19 cellular contexts compared by ENCODE assay signal in the genomic region with DNA sequence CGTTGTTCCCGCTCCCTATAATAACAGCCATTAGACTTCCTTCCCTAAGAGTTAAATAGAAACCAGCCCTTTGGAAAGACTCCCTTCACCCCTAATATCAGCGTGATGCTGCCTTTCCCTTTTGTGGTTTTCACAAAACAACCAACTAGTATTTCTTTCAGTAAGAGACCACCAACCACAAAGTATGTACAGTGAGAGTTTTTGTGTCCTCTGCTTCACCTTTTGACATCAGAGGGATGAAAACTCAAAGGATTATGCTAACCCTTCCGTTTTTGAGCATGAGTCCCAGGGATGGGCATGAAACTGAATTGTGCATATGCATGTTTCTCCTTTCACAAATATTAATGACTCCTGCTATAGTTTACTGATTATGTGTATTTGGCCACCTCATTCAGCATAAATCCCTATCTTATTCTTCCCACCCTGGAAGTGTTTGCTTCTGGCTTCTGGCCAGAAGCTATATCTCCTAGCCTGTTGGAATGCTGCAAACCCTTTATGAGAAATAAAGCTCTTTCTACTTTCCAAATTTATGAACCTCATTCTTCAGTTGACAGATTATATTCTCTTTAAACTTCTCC. TPM values are rescaled to one million over a fixed set of nuclear protein-coding genes. Genes with fewer than 3 reads are reported as not detected.
DNase-seq lines count a peak whose midpoint lies in the region; ATAC-seq, FAIRE-seq and TF ChIP-seq lines count a peak whose summit lies in the region.
"Had no signal": no experiment of that assay in that cellular context is flagged by ENCODE, and none has a peak within 500 bp of the region (broad histone marks: within the 10 kb centered on the region; RNA-seq: fewer than 3 reads in every experiment).

No MANE protein-coding gene starts in this region.

- no peak overlapping the region for H3K27ac ChIP-seq in K562 (ENCODE audit: extremely low read depth, low read depth, low read length)
- H3K27ac ChIP-seq: adrenal gland had no signal

- no peak for TF ChIP-seq CTCF in K562 (IDR thresholded peaks at IDR 0.05 in 2 of 3, conservative IDR thresholded peaks at IDR 0.05 in 1 of 3; ENCODE audit: insufficient read depth in 2 of 3, low read depth in 1 of 3, low read length in 3 of 3)
- TF ChIP-seq CTCF in osteocyte (IDR thresholded peaks at IDR 0.05) = no peak

- peaks cover 37% of the 10 kb centered on the region for H3K4me1 Mint-ChIP-seq in osteocyte (ENCODE audit: unreplicated experiment)
- H3K4me1 Mint-ChIP-seq in activated CD4-positive, alpha-beta T cell treated with anti-CD3 and anti-CD28 coated beads, Interleukin-2, amount 10 ng/mL, durations not matched to agents 7 days and 5 days = peaks cover 7% of the 10 kb centered on the region
- H3K4me1 Mint-ChIP-seq: endodermal cell had no signal

- POLR2A ChIA-PET in K562 (lab: Yijun Ruan, JAX) = interaction anchor here (0.7 to 0.9 kb wide), 2 partner anchors 17 to 149 kb away, joined by 3 read pairs; no protein-coding TSS in a partner anchor
- POLR2A ChIA-PET in activated CD4-positive, alpha-beta T cell treated with anti-CD3 and anti-CD28 coated beads, Interleukin-2, amount 10 ng/mL, durations not matched to agents 7 days and 5 days (lab: Charles Lee) = no interaction called here

- no peak overlapping the region for H3K4me3 Mint-ChIP-seq in osteocyte (ENCODE audit: unreplicated experiment)
- no peak overlapping the region for H3K4me3 Mint-ChIP-seq in activated CD4-positive, alpha-beta T cell treated with anti-CD3 and anti-CD28 coated beads, Interleukin-2, amount 10 ng/mL, durations not matched to agents 7 days and 5 days
- H3K4me3 Mint-ChIP-seq: activated CD8-positive, alpha-beta memory T cell treated with anti-CD3 and anti-CD28 coated beads, Interleukin-2, amount 10 ng/mL, durations not matched to agents 7 days and 5 days; endodermal cell; natural killer cell treated with Interleukin-12 subunit alpha and Interleukin-12 subunit beta and Interleukin-15 and Interleukin-18, amount 100 ng/mL, for 72 hours had no signal

- no peaks in the 10 kb centered on the region for H3K9me1 ChIP-seq in K562 (ENCODE audit: control insufficient read depth, insufficient read depth, low read length)

- no peak for TF ChIP-seq EP300 in Ishikawa (IDR thresholded peaks at IDR 0.05; ENCODE audit: borderline replicate concordance)
- TF ChIP-seq EP300 in K562 (IDR thresholded peaks at IDR 0.05; ENCODE audit: low read length) = no peak

- H3K36me3 ChIP-seq in K562 (ENCODE audit: control insufficient read depth, insufficient read depth, low read length) = peaks cover 2% of the 10 kb centered on the region; the same call in 2 of the 3 replicates
- H3K36me3 ChIP-seq: adrenal gland had no signal

- no peaks in the 10 kb centered on the region for H4K20me1 ChIP-seq in K562 (replicated peaks; ENCODE audit: control insufficient read depth, insufficient read depth, low read length)

- TF ChIP-seq RAD21 in Ishikawa (IDR thresholded peaks at IDR 0.05; ENCODE audit: low read depth) (no peak), K562 (CRISPR knock-in tag; conservative IDR thresholded peaks at IDR 0.05 in 1 of 2, IDR thresholded peaks at IDR 0.05 in 1 of 2) (no peak)

- no peak for FAIRE-seq in K562 (lab: Jason Lieb, UNC)

- H3K9ac ChIP-seq in K562 (ENCODE audit: insufficient read depth in 1 of 2, low read depth in 2 of 2, low read length in 2 of 2) = no peak overlapping the region

- 0 out of 2 replicates have a peak overlapping the region, but pooled peaks have one; percentile 9 for H3K4me2 ChIP-seq in K562 (ENCODE audit: insufficient read depth, low read length)

- H3K27me3 Mint-ChIP-seq in osteocyte (ENCODE audit: unreplicated experiment) = no peaks in the 10 kb centered on the region
- no peaks in the 10 kb centered on the region for H3K27me3 Mint-ChIP-seq in activated CD4-positive, alpha-beta T cell treated with anti-CD3 and anti-CD28 coated beads, Interleukin-2, amount 10 ng/mL, durations not matched to agents 7 days and 5 days
- H3K27me3 Mint-ChIP-seq: activated CD8-positive, alpha-beta memory T cell treated with anti-CD3 and anti-CD28 coated beads, Interleukin-2, amount 10 ng/mL, durations not matched to agents 7 days and 5 days; natural killer cell treated with Interleukin-12 subunit alpha and Interleukin-12 subunit beta and Interleukin-15 and Interleukin-18, amount 100 ng/mL, for 72 hours had no signal

- 50% methylated on average over 4 of the region's 4 CpGs for WGBS in K562 (ENCODE audit: insufficient coverage, low coverage, missing lambda C conversion rate)

- peak; percentile 10 for DNase-seq in Daoy (ENCODE audit: low read depth)
- peak in 1 of 4 experiments; percentile 8 for DNase-seq in K562 (ENCODE audit: extremely low read depth in 1 of 4, low spot score in 3 of 4)
- no peak for DNase-seq in osteocyte (ENCODE audit: extremely low spot score, unreplicated experiment)
- no peak for DNase-seq in activated CD4-positive, alpha-beta T cell treated with anti-CD3 and anti-CD28 coated beads, Interleukin-2, amount 10 ng/mL, durations not matched to agents 7 days and 5 days
- DNase-seq in AG20443 (ENCODE audit: low spot score) = no peak
- DNase-seq: activated CD4-positive, CD25-positive, alpha-beta regulatory T cell treated with anti-CD3 and anti-CD28 coated beads, Interleukin-2, amount 50 U/mL, for 72 hours; activated CD8-positive, alpha-beta memory T cell treated with anti-CD3 and anti-CD28 coated beads, Interleukin-2, amount 10 ng/mL, durations not matched to agents 7 days and 5 days; adrenal gland; C1 segment of cervical spinal cord; DMS53; endodermal cell; hippocampal formation; NCI-H1048; NCI-H2081 treated with DMSO at 0.1 percent for 48 hours; NCI-H526 treated with DMSO at 0.1 percent for 48 hours had no signal

- peaks cover 5% of the 10 kb centered on the region; the same call in 1 of the 3 replicates for H3K79me2 ChIP-seq in K562 (ENCODE audit: control insufficient read depth, insufficient read depth, low read length)

- H3K9me3 ChIP-seq in K562 (replicated peaks; ENCODE audit: control insufficient read depth, insufficient read depth, low read depth, low read length) = no peaks in the 10 kb centered on the region
- H3K9me3 ChIP-seq: adrenal gland had no signal

- CTCF ChIA-PET in K562 (lab: Yijun Ruan, JAX; ENCODE audit: low intra/inter-chr PET ratio) = no interaction called here
- CTCF ChIA-PET in activated CD4-positive, alpha-beta T cell treated with anti-CD3 and anti-CD28 coated beads, Interleukin-2, amount 10 ng/mL, durations not matched to agents 7 days and 5 days (lab: Charles Lee) = no interaction called here

- in situ Hi-C loops in K562 (cut with MboI) = no loop called here

- intact Hi-C loops in K562 (cut with micrococcal nuclease) = no loop called here

- ATAC-seq in K562 (no peak; the same call in 2 of the 3 replicates), HG02610 (IDR thresholded peaks at IDR 0.05; ENCODE audit: unreplicated experiment) (no peak)
- ATAC-seq: activated CD8-positive, alpha-beta memory T cell treated with anti-CD3 and anti-CD28 coated beads, Interleukin-2, amount 10 ng/mL, durations not matched to agents 7 days and 5 days had no signal

- H3K9me3 Mint-ChIP-seq in osteocyte (ENCODE audit: unreplicated experiment) = no peaks in the 10 kb centered on the region
- no peaks in the 10 kb centered on the region for H3K9me3 Mint-ChIP-seq in activated CD4-positive, alpha-beta T cell treated with anti-CD3 and anti-CD28 coated beads, Interleukin-2, amount 10 ng/mL, durations not matched to agents 7 days and 5 days
- H3K9me3 Mint-ChIP-seq: endodermal cell; natural killer cell treated with Interleukin-12 subunit alpha and Interleukin-12 subunit beta and Interleukin-15 and Interleukin-18, amount 100 ng/mL, for 72 hours had no signal

- no peak overlapping the region for H2AFZ ChIP-seq in K562 (ENCODE audit: low read depth, low read length)

- peaks cover 3% of the 10 kb centered on the region for H3K36me3 Mint-ChIP-seq in osteocyte (ENCODE audit: unreplicated experiment)
- peaks cover 2% of the 10 kb centered on the region for H3K36me3 Mint-ChIP-seq in activated CD4-positive, alpha-beta T cell treated with anti-CD3 and anti-CD28 coated beads, Interleukin-2, amount 10 ng/mL, durations not matched to agents 7 days and 5 days (ENCODE audit: low read depth)
- H3K36me3 Mint-ChIP-seq: natural killer cell treated with Interleukin-12 subunit alpha and Interleukin-12 subunit beta and Interleukin-15 and Interleukin-18, amount 100 ng/mL, for 72 hours had no signal

- peaks cover 4 to 17% of the 10 kb centered on the region in 2 experiments; a peak in 3 of 5 replicates for H3K4me1 ChIP-seq in K562 (replicated peaks in 1 of 2; ENCODE audit: control insufficient read depth in 2 of 2, insufficient read depth in 2 of 2, low read length in 2 of 2)

- H3K4me3 ChIP-seq in K562 = no peak overlapping the region
- H3K4me3 ChIP-seq: adrenal gland, skin epidermis had no signal

- no peaks in the 10 kb centered on the region for H3K27me3 ChIP-seq in K562 (ENCODE audit: control insufficient read depth in 2 of 2, insufficient read depth in 2 of 2, low read length in 2 of 2)
- H3K27me3 ChIP-seq: adrenal gland had no signal

- H3K27ac Mint-ChIP-seq in osteocyte (ENCODE audit: unreplicated experiment) = peak overlapping the region; percentile 73
- H3K27ac Mint-ChIP-seq in activated CD4-positive, alpha-beta T cell treated with anti-CD3 and anti-CD28 coated beads, Interleukin-2, amount 10 ng/mL, durations not matched to agents 7 days and 5 days = no peak overlapping the region
- H3K27ac Mint-ChIP-seq: activated CD8-positive, alpha-beta memory T cell treated with anti-CD3 and anti-CD28 coated beads, Interleukin-2, amount 10 ng/mL, durations not matched to agents 7 days and 5 days; endodermal cell; natural killer cell treated with Interleukin-12 subunit alpha and Interleukin-12 subunit beta and Interleukin-15 and Interleukin-18, amount 100 ng/mL, for 72 hours had no signal

- no TSS peak for BruUV-seq in K562 (replicated peaks; lab: Mats Ljungman, UMichigan)

- TF ChIP-seq POLR2A in K562 (conservative IDR thresholded peaks at IDR 0.05) = no peak

RNA-seq across cellular contexts. Expression of gene RSRC1, which starts 59.2 kb away (rescaled TPM):
- total RNA-seq in Daoy (2014; rRNA removed; shearing (Covaris generic)) = 58.7 and 70.2 TPM in 2 replicates
- 32.9 and 110 TPM in 2 replicates for total RNA-seq in K562 (2011; cell fraction: chromatin; rRNA removed; ENCODE audit: low replicate concordance)
- total RNA-seq in K562 (2011; cell fraction: nucleolus; rRNA removed) = 19.3 and 33.6 TPM in 2 replicates
- 52.5 and 68.8 TPM in 2 replicates for total RNA-seq in K562 (2011; cell fraction: nucleoplasm; rRNA removed)
- 73.5 and 85.5 TPM in 2 replicates for total RNA-seq in K562 (2014; rRNA removed)
- 113 and 120 TPM in 2 replicates for total RNA-seq in K562 (2014; rRNA removed; fragmentation: Illumina TruSeq; extraction: Trizol)
- 122 and 128 TPM in 2 replicates for total RNA-seq in K562 (2015; rRNA removed; fragmentation: Illumina TruSeq; extraction: Trizol)
- total RNA-seq in K562 (2021) = 50.1 and 51.7 TPM in 2 replicates
- polyA plus RNA-seq in K562 (2011; rRNA removed) = 15.4 and 19.3 TPM in 2 replicates
- polyA plus RNA-seq in K562 (2011; cell fraction: cytosol; rRNA removed) = 2.0 and 4.4 TPM in 2 replicates
- 11.6 and 13.0 TPM in 2 replicates for polyA plus RNA-seq in K562 (2011; cell fraction: nucleus; rRNA removed)
- 24.7 and 40.6 TPM in 2 replicates for polyA plus RNA-seq in K562 (2012)
- polyA plus RNA-seq in K562 (2014; fragmentation: Illumina TruSeq; extraction: Trizol) = 75.5 and 78.5 TPM in 2 replicates
- polyA plus RNA-seq in K562 (2014; fragmentation: Nextera tagmentation; extraction: Ambion mirVana) = 10 to 100 TPM; 53.6 to 96.8 TPM
- polyA plus RNA-seq in K562 (2014; rRNA removed) = 22.6 and 27.4 TPM in 2 replicates
- 97.8 and 117 TPM in 2 replicates for polyA minus RNA-seq in K562 (2011; rRNA and poly(A)+ RNA removed)
- polyA minus RNA-seq in K562 (2011; cell fraction: cytosol; rRNA and poly(A)+ RNA removed) = 16.2 and 22.3 TPM in 2 replicates
- 63.8 and 110 TPM in 2 replicates for polyA minus RNA-seq in K562 (2011; cell fraction: nucleus; rRNA and poly(A)+ RNA removed)
- 26.3 and 34.0 TPM in 2 replicates for total RNA-seq in osteocyte
- 10 to 100 TPM; 41.3 to 46.1 TPM for total RNA-seq in activated CD4-positive, alpha-beta T cell treated with anti-CD3 and anti-CD28 coated beads, Interleukin-2, amount 10 ng/mL, durations not matched to agents 7 days and 5 days
